In genomic region chr12:47736877-47737676, GRCh38 we compare ENCODE assay signal across 1 cellular context.
TF ChIP-seq lines count a peak whose summit lies in the region.

No MANE protein-coding gene starts in this region.

TF ChIP-seq in endothelial cell of umbilical vein, 7 proteins besides CTCF, POLR2A, EP300 and RAD21:
- no peak for TF ChIP-seq GATA2 (IDR thresholded peaks at IDR 0.05; ENCODE audit: insufficient read depth, insufficient read length, low read depth, low read length)
- no peak for TF ChIP-seq MYC (IDR thresholded peaks at IDR 0.05; ENCODE audit: low read depth, low read length)
- TF ChIP-seq JUN (IDR thresholded peaks at IDR 0.05; ENCODE audit: borderline replicate concordance, insufficient read depth, insufficient read length, low read depth): no peak
- no peak for TF ChIP-seq POLR2AphosphoS5 (IDR thresholded peaks at IDR 0.05; ENCODE audit: insufficient read depth, low read depth, low read length)
- no peak for TF ChIP-seq EZH2 (IDR thresholded peaks at IDR 0.05; ENCODE audit: borderline replicate concordance, low read depth, low read length, severe bottlenecking)
- no peak for TF ChIP-seq FOS (IDR thresholded peaks at IDR 0.05; ENCODE audit: borderline replicate concordance, insufficient read depth, low read length)
- no peak for TF ChIP-seq MAX (IDR thresholded peaks at IDR 0.05; ENCODE audit: insufficient read depth, insufficient read length)
TF ChIP-seq in endothelial cell of umbilical vein: peak in this region for 0.
